In genomic region chr3:126621171-126621570, GRCh38 we compare ENCODE assay signal across 15 cellular contexts. TPM values are rescaled to one million over a fixed set of nuclear protein-coding genes. Genes with fewer than 3 reads are reported as not detected.
DNase-seq lines count a peak whose midpoint lies in the region; ATAC-seq, FAIRE-seq and TF ChIP-seq lines count a peak whose summit lies in the region.
"Had no signal": no experiment of that assay in that cellular context is flagged by ENCODE, and none has a peak within 500 bp of the region (broad histone marks: within the 10 kb centered on the region; RNA-seq: fewer than 3 reads in every experiment).

No MANE protein-coding gene starts in this region.

- H2BK5ac ChIP-seq in trophoblast cell (ENCODE audit: low read depth, low read length, poor library complexity) = peak overlapping the region; percentile 5

- TF ChIP-seq CTCF in fibroblast of mammary gland (conservative IDR thresholded peaks at IDR 0.05; ENCODE audit: control insufficient read depth, insufficient read depth, low read depth, low read length) (no peak), BE2C (IDR thresholded peaks at IDR 0.05; ENCODE audit: low read depth, low read length) (no peak)

- H3K79me2 ChIP-seq in trophoblast cell (ENCODE audit: control insufficient read depth, insufficient read depth, low read length, poor library complexity) (no peaks in the 10 kb centered on the region), Karpas-422 (ENCODE audit: low read length) (no peaks in the 10 kb centered on the region)

- peak overlapping the region; percentile 86 for H3K23ac ChIP-seq in trophoblast cell (ENCODE audit: low read length)

- no peaks in the 10 kb centered on the region for H3K27me3 ChIP-seq in trophoblast cell (ENCODE audit: insufficient read depth, low read length)
- H3K27me3 ChIP-seq in BE2C = no peaks in the 10 kb centered on the region
- no peaks in the 10 kb centered on the region for H3K27me3 ChIP-seq in Karpas-422 (ENCODE audit: low read length)

- no CpG with 5 or more reads among the region's 1 CpG for WGBS in trophoblast cell (ENCODE audit: extremely low coverage, insufficient coverage, insufficient read length)

- H4K12ac ChIP-seq in trophoblast cell (ENCODE audit: low read depth, low read length) = no peak overlapping the region

- H3K14ac ChIP-seq in trophoblast cell (ENCODE audit: low read length) = peak overlapping the region; percentile 15

- peak overlapping the region; percentile 23 for H2AK5ac ChIP-seq in trophoblast cell (ENCODE audit: low read length)

- no peak for FAIRE-seq in RCC 7860 (lab: Jason Lieb, UNC)
- FAIRE-seq: HepG2 had no signal

- no peaks in the 10 kb centered on the region for H3K9me2 ChIP-seq in Karpas-422 (replicated peaks; ENCODE audit: insufficient read depth, low read length)

- H2AFZ ChIP-seq in trophoblast cell (ENCODE audit: insufficient read depth, low read length, poor library complexity) (no peak overlapping the region), Karpas-422 (ENCODE audit: low read length) (no peak overlapping the region)

- peak overlapping the region; percentile 68 for H2BK120ac ChIP-seq in trophoblast cell (ENCODE audit: insufficient read depth, low read length, poor library complexity)

- H3K27ac ChIP-seq in trophoblast cell (ENCODE audit: low read depth, low read length) = peak overlapping the region; percentile 66
- no peak overlapping the region for H3K27ac ChIP-seq in Karpas-422 (ENCODE audit: low read length)
- H3K27ac ChIP-seq: WERI-Rb-1 had no signal

- H3K4me3 ChIP-seq in fibroblast of mammary gland (ENCODE audit: control insufficient read depth, low read depth, low read length) (no peak overlapping the region), trophoblast cell (ENCODE audit: low read depth, low read length) (no peak overlapping the region), BE2C (ENCODE audit: low read depth, low read length) (no peak overlapping the region), Karpas-422 (ENCODE audit: low read length) (no peak overlapping the region)

- DNase-seq in GM03348 (ENCODE audit: low spot score) = peak; percentile 46
- peak; percentile 43 for DNase-seq in RCC 7860 (ENCODE audit: low spot score)
- DNase-seq in fibroblast of mammary gland (ENCODE audit: low read depth) = peak; percentile 69
- no peak for DNase-seq in trophoblast cell
- no peak for DNase-seq in stimulated activated CD4-positive, alpha-beta T cell treated with anti-CD3 and anti-CD28 coated beads, Interleukin-15, amount 100 ng/mL, for 24 hours
- DNase-seq in BE2C = no peak
- no peak for DNase-seq in Karpas-422
- DNase-seq: activated T-cell treated with anti-CD3 and anti-CD28 coated beads, Interleukin-2, amount 50 U/mL, for 1 hour; NCI-H2029 treated with DMSO at 0.1 percent for 48 hours; nucleus accumbens; stimulated activated naive CD4-positive, alpha-beta T cell treated with Interleukin-2 at 50 U/mL for 16 hours; WERI-Rb-1 had no signal

- H4K8ac ChIP-seq in trophoblast cell (ENCODE audit: low read depth, low read length) = no peak overlapping the region

- H3K9me3 ChIP-seq in trophoblast cell (ENCODE audit: insufficient read depth, low read depth, low read length) = no peaks in the 10 kb centered on the region
- H3K9me3 ChIP-seq in BE2C = no peaks in the 10 kb centered on the region
- H3K9me3 ChIP-seq in Karpas-422 (ENCODE audit: low read length) = no peaks in the 10 kb centered on the region

- H3K79me1 ChIP-seq in trophoblast cell (ENCODE audit: low read length) = peaks cover 4% of the 10 kb centered on the region

- H4K20me1 ChIP-seq in Karpas-422 (ENCODE audit: insufficient read depth, low read depth, low read length) = no peaks in the 10 kb centered on the region

- peaks cover 6 to 12% of the 10 kb centered on the region in 2 experiments for H3K4me1 ChIP-seq in trophoblast cell (ENCODE audit: control insufficient read depth in 1 of 2, insufficient read depth in 2 of 2, low read length in 2 of 2)
- H3K4me1 ChIP-seq in BE2C = no peaks in the 10 kb centered on the region
- no peaks in the 10 kb centered on the region for H3K4me1 ChIP-seq in Karpas-422 (ENCODE audit: low read length)

- no peak overlapping the region for H3K4ac ChIP-seq in trophoblast cell (ENCODE audit: low read depth, low read length)

- peak overlapping the region; percentile 45 for H3K4me2 ChIP-seq in trophoblast cell (ENCODE audit: low read length)
- no peak overlapping the region for H3K4me2 ChIP-seq in Karpas-422 (ENCODE audit: low read depth, low read length, poor library complexity, severe bottlenecking)

- H3K36me3 ChIP-seq in trophoblast cell (ENCODE audit: control insufficient read depth in 1 of 2, insufficient read depth in 2 of 2, low read length in 2 of 2) = no peaks in the 10 kb centered on the region
- H3K36me3 ChIP-seq in BE2C = no peaks in the 10 kb centered on the region
- no peaks in the 10 kb centered on the region for H3K36me3 ChIP-seq in Karpas-422 (ENCODE audit: insufficient read depth, low read length)

- H3K9ac ChIP-seq in trophoblast cell (ENCODE audit: low read length) = peak overlapping the region; percentile 43
- no peak overlapping the region for H3K9ac ChIP-seq in Karpas-422 (ENCODE audit: low read length)

- H3K18ac ChIP-seq in trophoblast cell (ENCODE audit: low read length) = no peak overlapping the region

- H4K91ac ChIP-seq in trophoblast cell (ENCODE audit: low read depth, low read length) = peak overlapping the region; percentile 64

- H2BK12ac ChIP-seq in trophoblast cell (ENCODE audit: low read length) = peak overlapping the region; percentile 41

- ATAC-seq in HG02938 (IDR thresholded peaks at IDR 0.05; ENCODE audit: unreplicated experiment) = no peak
- ATAC-seq: HepG2, left lobe of liver had no signal

RNA-seq across cellular contexts. Expression of gene TXNRD3, which starts 33.8 kb away (rescaled TPM):
- polyA plus RNA-seq in trophoblast cell (2013) = 6.0 and 6.2 TPM in 2 replicates
- 8.3 TPM for polyA plus RNA-seq in BE2C (2012; ENCODE audit: insufficient read depth, insufficient read length, low read depth)
- not detected in 2 replicates for total RNA-seq in Karpas-422 (2014; rRNA removed; shearing (Covaris generic); ENCODE audit: low replicate concordance)

Comparison
In these comparisons a context has a peak if more than half of its experiments do, and no peak if none do; other contexts are left out.
1. DNase-seq: peak in GM03348 (single experiment), RCC 7860 (single experiment) and fibroblast of mammary gland (single experiment); none in trophoblast cell (0 of 2), stimulated activated CD4-positive, alpha-beta T cell treated with anti-CD3 and anti-CD28 coated beads, Interleukin-15, amount 100 ng/mL, for 24 hours (single experiment), BE2C (single experiment) and Karpas-422 (single experiment).